Comparison of ENCODE assay signal across 15 cellular contexts in genomic region chr3:159635047-159635641, GRCh38.
DNase-seq lines count a peak whose midpoint lies in the region; ATAC-seq, FAIRE-seq and TF ChIP-seq lines count a peak whose summit lies in the region.
"Had no signal": no experiment of that assay in that cellular context is flagged by ENCODE, and none has a peak within 500 bp of the region (broad histone marks: within the 10 kb centered on the region; RNA-seq: fewer than 3 reads in every experiment).

No MANE protein-coding gene starts in this region.

- H3K9me3 Mint-ChIP-seq in stimulated activated naive B cell treated with anti-CD40 and anti-IgM and Interleukin-4, amounts not matched to agents 10 μg/mL and 1 μg/mL and 100 μg/mL, for 72 hours = no peaks in the 10 kb centered on the region

- no peaks in the 10 kb centered on the region for H4K20me1 ChIP-seq in HepG2 (ENCODE audit: insufficient read depth, low read length)

- TF ChIP-seq EP300 in HepG2 (IDR thresholded peaks at IDR 0.05; ENCODE audit: low read depth in 2 of 2, low read length in 2 of 2) = no peak
- no peak for TF ChIP-seq EP300 in HepG2 (CRISPR knock-in tag; IDR thresholded peaks at IDR 0.05; ENCODE audit: borderline replicate concordance)

- no peak overlapping the region for H2AFZ ChIP-seq in HepG2 (ENCODE audit: low read length)

- no peaks in the 10 kb centered on the region for H3K36me3 Mint-ChIP-seq in stimulated activated naive B cell treated with anti-CD40 and anti-IgM and Interleukin-4, amounts not matched to agents 10 μg/mL and 1 μg/mL and 100 μg/mL, for 72 hours
- H3K36me3 Mint-ChIP-seq: activated naive CD4-positive, alpha-beta T cell treated with anti-CD3 and anti-CD28 coated beads, Interleukin-2, amount 50 U/mL, for 24 hours had no signal

- no peak for TF ChIP-seq POLR2A in HepG2 (IDR thresholded peaks at IDR 0.05; ENCODE audit: insufficient read depth in 1 of 2, low read depth in 2 of 2, low read length in 2 of 2)

- H3K4me1 Mint-ChIP-seq in stimulated activated naive B cell treated with anti-CD40 and anti-IgM and Interleukin-4, amounts not matched to agents 10 μg/mL and 1 μg/mL and 100 μg/mL, for 72 hours = no peaks in the 10 kb centered on the region
- H3K4me1 Mint-ChIP-seq: activated naive CD4-positive, alpha-beta T cell treated with anti-CD3 and anti-CD28 coated beads, Interleukin-2, amount 50 U/mL, for 24 hours had no signal

- no peaks in the 10 kb centered on the region for H3K27me3 Mint-ChIP-seq in stimulated activated naive B cell treated with anti-CD40 and anti-IgM and Interleukin-4, amounts not matched to agents 10 μg/mL and 1 μg/mL and 100 μg/mL, for 72 hours

- no peak overlapping the region for H3K4me3 Mint-ChIP-seq in stimulated activated naive B cell treated with anti-CD40 and anti-IgM and Interleukin-4, amounts not matched to agents 10 μg/mL and 1 μg/mL and 100 μg/mL, for 72 hours
- H3K4me3 Mint-ChIP-seq: activated naive CD4-positive, alpha-beta T cell treated with anti-CD3 and anti-CD28 coated beads, Interleukin-2, amount 50 U/mL, for 24 hours had no signal

- H3K4me2 ChIP-seq in HepG2 (ENCODE audit: low read depth, low read length) = no peak overlapping the region

- H3K4me1 ChIP-seq in liver (ENCODE audit: control insufficient read depth in 4 of 4, insufficient read depth in 4 of 4, low read length in 3 of 4) (peaks cover 4 to 14% (median 10%) of the 10 kb centered on the region in 4 donors), HepG2 (ENCODE audit: insufficient read depth, low read length) (no peaks in the 10 kb centered on the region), SJCRH30 (peaks cover 39% of the 10 kb centered on the region)
- H3K4me1 ChIP-seq: colonic mucosa, esophagus muscularis mucosa had no signal

- DNase-seq in HepG2 (ENCODE audit: low spot score) (no peak), SJCRH30 (peak; percentile 21 to 30), foreskin fibroblast (peak; percentile 48 to 72), NCI-H1092 treated with DMSO at 0.1 percent for 48 hours (lab: John Stamatoyannopoulos, UW) (no peak), NCI-H1694 treated with DMSO at 0.1 percent for 48 hours (lab: John Stamatoyannopoulos, UW) (no peak)
- DNase-seq in stimulated activated naive B cell treated with anti-CD40 and anti-IgM and Interleukin-4, amounts not matched to agents 10 μg/mL and 1 μg/mL and 100 μg/mL, for 72 hours = no peak
- DNase-seq in stimulated activated naive CD8-positive, alpha-beta T cell treated with anti-CD3 and anti-CD28 coated beads, Interleukin-15, Interleukin-2, amounts not matched to agents 100 U/mL and 50 U/mL, for 24 hours = no peak
- DNase-seq: colonic mucosa, NCI-H1436, NCI-H524 treated with DMSO at 0.1 percent for 48 hours, tibial artery, WERI-Rb-1 had no signal

- H3K27me3 ChIP-seq in liver (ENCODE audit: control insufficient read depth in 4 of 4, insufficient read depth in 4 of 4, low read length in 3 of 4) (no peaks in the 10 kb centered on the region), HepG2 (ENCODE audit: control insufficient read depth in 1 of 2, insufficient read depth in 2 of 2, low read length in 2 of 2) (peaks cover 0 to 5% of the 10 kb centered on the region in 2 experiments; a peak in 1 of 5 replicates), SJCRH30 (no peaks in the 10 kb centered on the region)
- H3K27me3 ChIP-seq: colonic mucosa, esophagus muscularis mucosa, tibial artery had no signal

- H3K9me3 ChIP-seq in liver (ENCODE audit: control insufficient read depth in 4 of 4, low read length in 3 of 4) (no peaks in the 10 kb centered on the region), HepG2 (ENCODE audit: low read length) (no peaks in the 10 kb centered on the region), SJCRH30 (replicated peaks) (no peaks in the 10 kb centered on the region)
- H3K9me3 ChIP-seq: colonic mucosa, esophagus muscularis mucosa, tibial artery had no signal

- in situ Hi-C loops in HepG2 (cut with HindIII; ENCODE audit: extremely low pct_ligation_motif_present, low pct_unique_long_range_greater_than_20kb) = no loop called here

- no peak overlapping the region for H3K9ac ChIP-seq in liver (ENCODE audit: low read depth in 1 of 2, low read length in 2 of 2)
- H3K9ac ChIP-seq in HepG2 (ENCODE audit: insufficient read depth, low read depth, low read length) = no peak overlapping the region

- no peaks in the 10 kb centered on the region for H3K79me2 ChIP-seq in HepG2 (ENCODE audit: insufficient read depth, low read length)

- H3K36me3 ChIP-seq in liver (ENCODE audit: control insufficient read depth in 4 of 4, insufficient read depth in 3 of 4, low read depth in 1 of 4, low read length in 3 of 4) (no peaks in the 10 kb centered on the region), HepG2 (replicated peaks in 1 of 2; ENCODE audit: control insufficient read depth in 1 of 2, insufficient read depth in 2 of 2, low read length in 2 of 2) (no peaks in the 10 kb centered on the region), SJCRH30 (no peaks in the 10 kb centered on the region)
- H3K36me3 ChIP-seq: colonic mucosa, esophagus muscularis mucosa, tibial artery, WERI-Rb-1 had no signal

- POLR2A ChIA-PET in HepG2 (lab: Yijun Ruan, JAX) = no interaction called here

- CTCF ChIA-PET in HepG2 (lab: Yijun Ruan, JAX; ENCODE audit: low intra/inter-chr PET ratio, low total read pairs) = no interaction called here

- TF ChIP-seq RAD21 in liver (IDR thresholded peaks at IDR 0.05) (peak; percentile 12 to 56), HepG2 (CRISPR knock-in tag; IDR thresholded peaks at IDR 0.05) (no peak)

- no peak overlapping the region for H3K27ac ChIP-seq in liver (ENCODE audit: low read depth in 1 of 2, low read length in 2 of 2)
- no peak overlapping the region for H3K27ac ChIP-seq in HepG2 (ENCODE audit: extremely low read length, insufficient read depth, low read length)
- peak overlapping the region; percentile 71 for H3K27ac ChIP-seq in SJCRH30
- H3K27ac ChIP-seq: colonic mucosa, esophagus muscularis mucosa, tibial artery, WERI-Rb-1 had no signal

- 67% methylated on average over 3 of the region's 3 CpGs for WGBS in liver
- WGBS in HepG2 (ENCODE audit: low lambda C conversion rate) = 0% methylated on average over 3 of the region's 3 CpGs

- no peak for FAIRE-seq in HepG2 (lab: Jason Lieb, UNC)

- no peak overlapping the region for H3K27ac Mint-ChIP-seq in stimulated activated naive B cell treated with anti-CD40 and anti-IgM and Interleukin-4, amounts not matched to agents 10 μg/mL and 1 μg/mL and 100 μg/mL, for 72 hours
- H3K27ac Mint-ChIP-seq: activated naive CD4-positive, alpha-beta T cell treated with anti-CD3 and anti-CD28 coated beads, Interleukin-2, amount 50 U/mL, for 24 hours had no signal

- no peak for ATAC-seq in HepG2
- ATAC-seq in stimulated activated naive B cell treated with anti-CD40 and anti-IgM and Interleukin-4, amounts not matched to agents 10 μg/mL and 1 μg/mL and 100 μg/mL, for 72 hours (replicated peaks) = no peak
- no peak for ATAC-seq in stimulated activated naive CD8-positive, alpha-beta T cell treated with anti-CD3 and anti-CD28 coated beads, Interleukin-15, Interleukin-2, amounts not matched to agents 100 U/mL and 50 U/mL, for 24 hours

- intact Hi-C loops in HepG2 (cut with micrococcal nuclease; ENCODE audit: unreplicated experiment) = no loop called here

- no peak overlapping the region for H3K4me3 ChIP-seq in liver (ENCODE audit: low read depth in 1 of 3, low read length in 3 of 3)
- H3K4me3 ChIP-seq in HepG2 (replicated peaks in 1 of 3; ENCODE audit: insufficient read depth in 1 of 3, low read depth in 2 of 3, low read length in 3 of 3) = no peak overlapping the region
- no peak overlapping the region; the same call in 1 of the 2 replicates for H3K4me3 ChIP-seq in SJCRH30
- H3K4me3 ChIP-seq in foreskin fibroblast (ENCODE audit: low read depth in 1 of 2, low read length in 2 of 2) = no peak overlapping the region
- H3K4me3 ChIP-seq: colonic mucosa, esophagus muscularis mucosa, tibial artery had no signal

- TF ChIP-seq CTCF in liver (IDR thresholded peaks at IDR 0.05; ENCODE audit: low read depth, low read length, missing input control) (no peak), HepG2 (CRISPR knock-in tag; IDR thresholded peaks at IDR 0.05) (no peak), foreskin fibroblast (IDR thresholded peaks at IDR 0.05; ENCODE audit: low read depth, low read length) (no peak)

- BruUV-seq in HepG2 (replicated peaks; lab: Mats Ljungman, UMichigan) = no TSS peak

TF ChIP-seq in liver, 16 proteins besides CTCF, POLR2A, EP300 and RAD21 (continues in another document):
- no peak for TF ChIP-seq TAF1 (conservative IDR thresholded peaks at IDR 0.05)
- TF ChIP-seq, protein P1, sequence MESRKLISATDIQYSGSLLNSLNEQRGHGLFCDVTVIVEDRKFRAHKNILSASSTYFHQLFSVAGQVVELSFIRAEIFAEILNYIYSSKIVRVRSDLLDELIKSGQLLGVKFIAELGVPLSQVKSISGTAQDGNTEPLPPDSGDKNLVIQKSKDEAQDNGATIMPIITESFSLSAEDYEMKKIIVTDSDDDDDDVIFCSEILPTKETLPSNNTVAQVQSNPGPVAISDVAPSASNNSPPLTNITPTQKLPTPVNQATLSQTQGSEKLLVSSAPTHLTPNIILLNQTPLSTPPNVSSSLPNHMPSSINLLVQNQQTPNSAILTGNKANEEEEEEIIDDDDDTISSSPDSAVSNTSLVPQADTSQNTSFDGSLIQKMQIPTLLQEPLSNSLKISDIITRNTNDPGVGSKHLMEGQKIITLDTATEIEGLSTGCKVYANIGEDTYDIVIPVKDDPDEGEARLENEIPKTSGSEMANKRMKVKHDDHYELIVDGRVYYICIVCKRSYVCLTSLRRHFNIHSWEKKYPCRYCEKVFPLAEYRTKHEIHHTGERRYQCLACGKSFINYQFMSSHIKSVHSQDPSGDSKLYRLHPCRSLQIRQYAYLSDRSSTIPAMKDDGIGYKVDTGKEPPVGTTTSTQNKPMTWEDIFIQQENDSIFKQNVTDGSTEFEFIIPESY (IDR thresholded peaks at IDR 0.05) = no peak
- peak in 1 of 2 donors; percentile 40 for TF ChIP-seq JUND (IDR thresholded peaks at IDR 0.05)

TF ChIP-seq in HepG2, 621 proteins besides CTCF, POLR2A, EP300 and RAD21 (continues in another document):
- no peak for TF ChIP-seq SIX1 (CRISPR knock-in tag; IDR thresholded peaks at IDR 0.05; ENCODE audit: borderline replicate concordance)
- TF ChIP-seq KDM2A (CRISPR knock-in tag; IDR thresholded peaks at IDR 0.05; ENCODE audit: borderline replicate concordance, low read depth) = no peak
- TF ChIP-seq ZNF543 (CRISPR knock-in tag; IDR thresholded peaks at IDR 0.05) = no peak
- no peak for TF ChIP-seq ZNF274 (CRISPR knock-in tag; IDR thresholded peaks at IDR 0.05)
- no peak for TF ChIP-seq ZFP36L2 (CRISPR knock-in tag; IDR thresholded peaks at IDR 0.05)
- TF ChIP-seq ARNT2 (CRISPR knock-in tag; IDR thresholded peaks at IDR 0.05; ENCODE audit: low read depth) = no peak
- no peak for TF ChIP-seq SOX13 (IDR thresholded peaks at IDR 0.05)
- no peak for TF ChIP-seq SOX13 (CRISPR knock-in tag; conservative IDR thresholded peaks at IDR 0.05 in 1 of 2, IDR thresholded peaks at IDR 0.05 in 1 of 2)
- no peak for TF ChIP-seq NR2F6 (IDR thresholded peaks at IDR 0.05)
- no peak for TF ChIP-seq NR2F6 (CRISPR knock-in tag; IDR thresholded peaks at IDR 0.05)

Comparison
In these comparisons a context has a peak if more than half of its experiments do, and no peak if none do; other contexts are left out.
1. DNase-seq: peak in SJCRH30 (2 of 2) and foreskin fibroblast (2 of 2); none in HepG2 (single experiment), NCI-H1092 treated with DMSO at 0.1 percent for 48 hours (single experiment), stimulated activated naive B cell treated with anti-CD40 and anti-IgM and Interleukin-4, amounts not matched to agents 10 μg/mL and 1 μg/mL and 100 μg/mL, for 72 hours (single experiment), stimulated activated naive CD8-positive, alpha-beta T cell treated with anti-CD3 and anti-CD28 coated beads, Interleukin-15, Interleukin-2, amounts not matched to agents 100 U/mL and 50 U/mL, for 24 hours (single experiment) and NCI-H1694 treated with DMSO at 0.1 percent for 48 hours (single experiment).